Comparison of ENCODE assay signal across 8 cellular contexts in the genomic region with DNA sequence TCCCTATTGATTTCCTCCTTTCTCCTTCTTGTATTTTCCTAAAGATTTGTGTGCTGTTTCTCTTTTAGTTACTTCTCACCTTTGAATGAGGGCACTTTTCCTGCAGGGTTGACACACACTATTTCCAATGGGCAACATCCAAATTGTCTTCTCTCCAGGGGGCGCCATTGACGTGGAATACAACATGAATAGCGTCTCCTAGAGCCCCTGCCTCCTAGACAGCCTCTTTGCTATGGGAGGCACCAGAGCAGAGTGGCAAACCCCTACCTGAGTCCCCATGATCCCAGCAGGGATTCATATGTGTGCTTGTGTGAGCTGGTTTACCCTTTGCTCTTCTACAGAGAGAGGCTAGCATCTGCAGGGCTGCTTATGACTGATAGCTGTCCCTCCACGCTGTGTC.
DNase-seq lines count a peak whose midpoint lies in the region; ATAC-seq and TF ChIP-seq lines count a peak whose summit lies in the region.

No MANE protein-coding gene starts in this region.

- CTCF ChIA-PET in activated naive CD4-positive, alpha-beta T cell treated with anti-CD3 and anti-CD28 coated beads, Interleukin-2, amount 10 ng/mL, durations not matched to agents 7 days and 5 days (lab: Charles Lee) = interaction anchor here (0.6 to 7.5 kb wide), 13 partner anchors 12 to 776 kb away, joined by 3 to 82 read pairs (median 3); partner anchors contain the start of genes CENPO and PTRHD1

- peaks cover 0 to 7% (median 0%) of the 10 kb centered on the region in 7 donors for H3K9me3 Mint-ChIP-seq in CD4-positive, CD25-positive, alpha-beta regulatory T cell
- no peaks in the 10 kb centered on the region for H3K9me3 Mint-ChIP-seq in activated naive CD4-positive, alpha-beta T cell treated with anti-CD3 and anti-CD28 coated beads, Interleukin-2, amount 10 ng/mL, durations not matched to agents 7 days and 5 days

- in situ Hi-C loops in SK-MEL-5 (cut with HindIII; ENCODE audit: low pct_unique_long_range_greater_than_20kb, low sequenced_read_pairs) = no loop called here

- H3K27me3 ChIP-seq in CD4-positive, CD25-positive, alpha-beta regulatory T cell (ENCODE audit: control insufficient read depth, insufficient read depth, low read length) = no peaks in the 10 kb centered on the region
- H3K27me3 ChIP-seq in heart left ventricle = no peaks in the 10 kb centered on the region

- no peaks in the 10 kb centered on the region for H3K27me3 Mint-ChIP-seq in CD4-positive, CD25-positive, alpha-beta regulatory T cell
- peaks cover 18% of the 10 kb centered on the region for H3K27me3 Mint-ChIP-seq in activated naive CD4-positive, alpha-beta T cell treated with anti-CD3 and anti-CD28 coated beads, Interleukin-2, amount 10 ng/mL, durations not matched to agents 7 days and 5 days

- intact Hi-C loops in heart left ventricle (cut with DNase I) = loop anchor here in 6 of 10 donors (5.0 to 10.0 kb wide), 4 partner anchors 71 to 303 kb away; partner anchors contain the start of gene NCOA1 (in 4 of the 6)

- no peak overlapping the region for H3K27ac ChIP-seq in CD4-positive, CD25-positive, alpha-beta regulatory T cell (ENCODE audit: insufficient read depth, low read length, poor library complexity, severe bottlenecking)
- H3K27ac ChIP-seq in heart left ventricle = no peak overlapping the region
- no peak overlapping the region for H3K27ac ChIP-seq in coronary artery

- DNase-seq in CD4-positive, CD25-positive, alpha-beta regulatory T cell = peak; percentile 22 to 56 (median 37)
- DNase-seq in HT-29 (ENCODE audit: low spot score) (peak; percentile 70), SK-MEL-5 (ENCODE audit: low read depth, low spot score) (peak; percentile 88), heart left ventricle (peak in 4 of 5 donors; percentile 56 to 72 (median 62)), renal cortical epithelial cell (ENCODE audit: low read depth) (peak; percentile 30), coronary artery (ENCODE audit: low spot score) (no peak)
- DNase-seq in activated naive CD4-positive, alpha-beta T cell treated with anti-CD3 and anti-CD28 coated beads, Interleukin-2, amount 10 ng/mL, durations not matched to agents 7 days and 5 days = peak; percentile 70

- no peak overlapping the region for H3K4me3 ChIP-seq in CD4-positive, CD25-positive, alpha-beta regulatory T cell (ENCODE audit: low read depth, low read length)
- H3K4me3 ChIP-seq in heart left ventricle (no peak overlapping the region), coronary artery (no peak overlapping the region)

- ATAC-seq in CD4-positive, CD25-positive, alpha-beta regulatory T cell (ENCODE audit: low read depth in 2 of 2) = peak in 1 of 2 donors; percentile 44
- ATAC-seq in heart left ventricle (peak; percentile 55 to 85 (median 72)), HG02610 (IDR thresholded peaks at IDR 0.05; ENCODE audit: unreplicated experiment) (no peak)

- TF ChIP-seq POLR2A in heart left ventricle (IDR thresholded peaks at IDR 0.05) = no peak

- H3K27ac Mint-ChIP-seq in CD4-positive, CD25-positive, alpha-beta regulatory T cell = no peak overlapping the region
- no peak overlapping the region for H3K27ac Mint-ChIP-seq in activated naive CD4-positive, alpha-beta T cell treated with anti-CD3 and anti-CD28 coated beads, Interleukin-2, amount 10 ng/mL, durations not matched to agents 7 days and 5 days

- no peaks in the 10 kb centered on the region for H3K9me3 ChIP-seq in CD4-positive, CD25-positive, alpha-beta regulatory T cell (ENCODE audit: control insufficient read depth in 2 of 2, low read length in 2 of 2)
- H3K9me3 ChIP-seq in heart left ventricle = peaks cover 0 to 13% (median 0%) of the 10 kb centered on the region in 12 donors

- H3K4me1 ChIP-seq in CD4-positive, CD25-positive, alpha-beta regulatory T cell (ENCODE audit: control insufficient read depth, insufficient read depth, low read length, poor library complexity, severe bottlenecking) = no peaks in the 10 kb centered on the region
- H3K4me1 ChIP-seq in heart left ventricle = peaks cover 0 to 2% (median 0%) of the 10 kb centered on the region in 12 donors

- TF ChIP-seq CTCF in heart left ventricle (IDR thresholded peaks at IDR 0.05) (peak in 11 of 12 donors; percentile 36 to 73 (median 65)), coronary artery (IDR thresholded peaks at IDR 0.05) (no peak)

- peaks cover 0 to 4% (median 0%) of the 10 kb centered on the region in 4 donors for H3K4me1 Mint-ChIP-seq in CD4-positive, CD25-positive, alpha-beta regulatory T cell
- no peaks in the 10 kb centered on the region for H3K4me1 Mint-ChIP-seq in activated naive CD4-positive, alpha-beta T cell treated with anti-CD3 and anti-CD28 coated beads, Interleukin-2, amount 10 ng/mL, durations not matched to agents 7 days and 5 days

- no peaks in the 10 kb centered on the region for H3K36me3 ChIP-seq in CD4-positive, CD25-positive, alpha-beta regulatory T cell (ENCODE audit: control insufficient read depth, insufficient read depth, low read length)
- no peaks in the 10 kb centered on the region for H3K36me3 ChIP-seq in heart left ventricle

- 19 to 27% (median 26%) methylated on average over 4 of the region's 4 CpGs for WGBS in heart left ventricle, 4 donors

- no peak overlapping the region for H3K4me3 Mint-ChIP-seq in CD4-positive, CD25-positive, alpha-beta regulatory T cell
- H3K4me3 Mint-ChIP-seq in activated naive CD4-positive, alpha-beta T cell treated with anti-CD3 and anti-CD28 coated beads, Interleukin-2, amount 10 ng/mL, durations not matched to agents 7 days and 5 days = no peak overlapping the region

- no peaks in the 10 kb centered on the region for H3K36me3 Mint-ChIP-seq in CD4-positive, CD25-positive, alpha-beta regulatory T cell
- H3K36me3 Mint-ChIP-seq in activated naive CD4-positive, alpha-beta T cell treated with anti-CD3 and anti-CD28 coated beads, Interleukin-2, amount 10 ng/mL, durations not matched to agents 7 days and 5 days = no peaks in the 10 kb centered on the region
